In the genomic region with DNA sequence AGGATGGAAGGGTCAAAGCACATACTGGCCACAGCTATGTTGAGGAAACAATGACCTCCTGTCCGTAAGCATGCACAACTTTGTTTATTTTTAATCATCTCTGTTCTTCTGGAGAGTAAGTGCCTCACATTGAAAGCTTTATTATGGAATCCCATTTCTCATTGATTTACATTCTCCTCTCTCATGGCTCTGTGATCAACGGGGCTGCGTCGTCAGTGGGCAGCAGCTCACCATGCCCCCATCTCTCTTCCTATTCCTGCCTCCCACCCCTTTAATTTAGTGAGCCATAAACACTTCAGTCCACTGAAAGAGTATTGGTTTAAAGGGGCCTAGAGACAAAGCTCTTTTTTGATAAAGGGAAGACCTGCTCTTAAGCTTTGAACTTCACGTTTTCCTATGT, we compare ENCODE assay signal across 18 cellular contexts.
A peak's percentile ranks its signal among the peaks of the same experiment; 100 is the strongest.
DNase-seq lines count a peak whose midpoint lies in the region; ATAC-seq and TF ChIP-seq lines count a peak whose summit lies in the region.
"Had no signal": no experiment of that assay in that cellular context is flagged by ENCODE, and none has a peak within 500 bp of the region (broad histone marks: within the 10 kb centered on the region; RNA-seq: fewer than 3 reads in every experiment).

No MANE protein-coding gene starts in this region.

- no peak overlapping the region for H4K5ac ChIP-seq in H9 (ENCODE audit: insufficient read length, low read depth, low read length)

- H4K8ac ChIP-seq in H9 (replicated peaks; ENCODE audit: insufficient read length, low read depth, low read length), result no peak overlapping the region

- H3K9me3 Mint-ChIP-seq in H9, result no peaks in the 10 kb centered on the region; a peak in 1 of 5 replicates
- no peaks in the 10 kb centered on the region for H3K9me3 Mint-ChIP-seq in neural crest cell
- H3K9me3 Mint-ChIP-seq: CD4-positive, alpha-beta T cell had no signal

- H3K4me3 ChIP-seq in lower leg skin (ENCODE audit: low read depth, poor library complexity, severe bottlenecking), result no peak overlapping the region
- H3K4me3 ChIP-seq: A549 had no signal

- H3K27ac ChIP-seq in H9 (ENCODE audit: insufficient read length, low read depth, low read length), result no peak overlapping the region
- no peak overlapping the region for H3K27ac ChIP-seq in foreskin keratinocyte
- H3K27ac ChIP-seq: 22Rv1, A549, C4-2B had no signal

- no peak overlapping the region for H4K91ac ChIP-seq in H9 (ENCODE audit: insufficient read length, low read depth, low read length)

- H3K56ac ChIP-seq in H9 (ENCODE audit: insufficient read length, low read depth, low read length), result no peak overlapping the region

- H2BK15ac ChIP-seq in H9 (ENCODE audit: low read depth, low read length), result no peak overlapping the region

- 0 out of 2 replicates have a peak, but pooled peaks cover under 1% of the 10 kb centered on the region for H3K4me1 ChIP-seq in H9 (ENCODE audit: insufficient read depth, low read length)
- no peaks in the 10 kb centered on the region for H3K4me1 ChIP-seq in foreskin keratinocyte
- H3K4me1 ChIP-seq: A549 had no signal

- no peak for TF ChIP-seq POLR2A in lower leg skin (IDR thresholded peaks at IDR 0.05)

- H3K9ac ChIP-seq in H9 (ENCODE audit: extremely low read depth, insufficient read length, low read length), result no peak overlapping the region

- ATAC-seq in foreskin keratinocyte, result no peak
- ATAC-seq: A549, HepG2 had no signal

- H3K27me3 Mint-ChIP-seq in H9 (ENCODE audit: low read depth), result no peaks in the 10 kb centered on the region; the same call in none of the 2 replicates
- no peaks in the 10 kb centered on the region for H3K27me3 Mint-ChIP-seq in neural crest cell (ENCODE audit: low read depth)

- no peaks in the 10 kb centered on the region for H3K23me2 ChIP-seq in H9 (ENCODE audit: insufficient read length, low read depth, low read length, poor library complexity, severe bottlenecking)

- H4K20me1 ChIP-seq in H9 (ENCODE audit: control insufficient read depth, insufficient read depth, insufficient read length), result no peaks in the 10 kb centered on the region

- H3K4me3 Mint-ChIP-seq in H9 (no peak overlapping the region), neural crest cell (no peak overlapping the region)
- H3K4me3 Mint-ChIP-seq: CD4-positive, alpha-beta T cell had no signal

- no peak overlapping the region for H3K14ac ChIP-seq in H9 (ENCODE audit: insufficient read depth, low read length)

- peaks cover 11 to 14% of the 10 kb centered on the region in 2 experiments; a peak in 3 of 4 replicates for H3K4me1 Mint-ChIP-seq in H9
- peaks cover 29% of the 10 kb centered on the region for H3K4me1 Mint-ChIP-seq in neural crest cell

- intact Hi-C loops in lower leg skin (cut with DNase I; ENCODE audit: low total_unique reads), result no loop called here

- H2BK5ac ChIP-seq in H9 (ENCODE audit: insufficient read length, low read length), result no peak overlapping the region

- H3T11ph ChIP-seq in H9 (ENCODE audit: low read length), result no peak overlapping the region

- H3K18ac ChIP-seq in H9 (ENCODE audit: insufficient read length, low read depth, low read length), result no peak overlapping the region

- no peak overlapping the region for H3K4me2 ChIP-seq in H9 (ENCODE audit: insufficient read depth, insufficient read length, low read length)
- H3K4me2 ChIP-seq: A549 had no signal

- no peak overlapping the region for H2AFZ ChIP-seq in H9 (ENCODE audit: low read length)

- H3K27me3 ChIP-seq in H9 (ENCODE audit: insufficient read depth, low read length), result no peaks in the 10 kb centered on the region
- peaks cover 9% of the 10 kb centered on the region for H3K27me3 ChIP-seq in foreskin keratinocyte

- H2BK20ac ChIP-seq in H9 (ENCODE audit: low read depth, low read length, poor library complexity, severe bottlenecking), result no peak overlapping the region

- TF ChIP-seq CTCF in H9 (conservative IDR thresholded peaks at IDR 0.05) (no peak), neural crest cell (conservative IDR thresholded peaks at IDR 0.05) (no peak), foreskin keratinocyte (conservative IDR thresholded peaks at IDR 0.05) (no peak), lower leg skin (IDR thresholded peaks at IDR 0.05) (no peak)

- no CpG with 5 or more reads among the region's 5 CpGs for WGBS in H9 (ENCODE audit: extremely low coverage, insufficient read length, low lambda C conversion rate)
- 81 to 84% methylated on average over 5 of the region's 5 CpGs for WGBS in lower leg skin, 2 donors

- no peak overlapping the region for H3K23ac ChIP-seq in H9 (ENCODE audit: insufficient read length, low read depth, low read length)

- no peak overlapping the region for H2BK12ac ChIP-seq in H9 (ENCODE audit: insufficient read length, low read depth, low read length)

- no peaks in the 10 kb centered on the region for H3K79me1 ChIP-seq in H9 (ENCODE audit: insufficient read depth, low read depth, low read length, poor library complexity, severe bottlenecking)

- H3K79me2 ChIP-seq in H9 (ENCODE audit: insufficient read depth, low read length), result 0 out of 2 replicates have a peak, but pooled peaks cover under 1% of the 10 kb centered on the region

- no peak overlapping the region for H3K4ac ChIP-seq in H9 (ENCODE audit: low read depth, low read length)

- H3K36me3 Mint-ChIP-seq in H9 (ENCODE audit: insufficient read depth in 1 of 3, low read depth in 3 of 3), result no peaks in the 10 kb centered on the region
- no peaks in the 10 kb centered on the region for H3K36me3 Mint-ChIP-seq in neural crest cell (ENCODE audit: low read depth)

- DNase-seq in H9 (no peak), kidney glomerular epithelial cell (lab: John Stamatoyannopoulos, UW) (peak; percentile 85), neural crest cell (ENCODE audit: low read depth, low spot score) (no peak), renal cortical epithelial cell (ENCODE audit: low read depth) (peak; percentile 6), foreskin keratinocyte (no peak), SHP77 (lab: John Stamatoyannopoulos, UW) (no peak), SIG-M5 (lab: John Stamatoyannopoulos, UW) (no peak), lower leg skin (ENCODE audit: low spot score in 2 of 2) (no peak)
- DNase-seq: AML-193; CD4-positive, alpha-beta T cell; DMS153; GF-D8; GOT3; H7 had no signal

- no peak overlapping the region for H2AK5ac ChIP-seq in H9 (ENCODE audit: insufficient read length, low read length)

- H3K27ac Mint-ChIP-seq in H9, result peak overlapping the region; percentile 1 to 19 (median 4); a peak in 2 of 7 replicates
- H3K27ac Mint-ChIP-seq in neural crest cell (ENCODE audit: unreplicated experiment), result peak overlapping the region; percentile 10
- H3K27ac Mint-ChIP-seq: CD4-positive, alpha-beta T cell had no signal

- no peak overlapping the region for H2BK120ac ChIP-seq in H9 (ENCODE audit: low read depth, low read length, poor library complexity, severe bottlenecking)

- no peaks in the 10 kb centered on the region for H3K9me3 ChIP-seq in H9 (ENCODE audit: control insufficient read depth, low read depth, low read length)
- H3K9me3 ChIP-seq: A549 had no signal

Comparison
In these comparisons a context has a peak if more than half of its experiments do, and no peak if none do; other contexts are left out.
1. DNase-seq: peak in kidney glomerular epithelial cell (single experiment) and renal cortical epithelial cell (single experiment); none in H9 (single experiment), neural crest cell (single experiment), foreskin keratinocyte (0 of 2), SHP77 (0 of 2), SIG-M5 (single experiment) and lower leg skin (0 of 2).